8 cellular contexts compared by ENCODE assay signal in genomic region chr1:95072117-95072516, GRCh38. TPM values are rescaled to one million over a fixed set of nuclear protein-coding genes. Genes with fewer than 3 reads are reported as not detected.
DNase-seq lines count a peak whose midpoint lies in the region; ATAC-seq, FAIRE-seq and TF ChIP-seq lines count a peak whose summit lies in the region.

No MANE protein-coding gene starts in this region.

- peaks cover 0 to 2% of the 10 kb centered on the region in 2 donors for H3K36me3 Mint-ChIP-seq in activated T-cell treated with anti-CD3 and anti-CD28 coated beads, Interleukin-2, amount 50 U/mL, for 72 hours (ENCODE audit: insufficient read depth in 2 of 2)

- TF ChIP-seq CTCF in liver (IDR thresholded peaks at IDR 0.05; ENCODE audit: low read depth, low read length, missing input control), result no peak
- no peak for TF ChIP-seq CTCF in transverse colon (IDR thresholded peaks at IDR 0.05)

- H3K27ac Mint-ChIP-seq in activated T-cell treated with anti-CD3 and anti-CD28 coated beads, Interleukin-2, amount 50 U/mL, for 72 hours, result peak overlapping the region; percentile 95

- no peak for FAIRE-seq in frontal cortex (lab: Jason Lieb, UNC)
- FAIRE-seq in urothelium cell line (lab: Jason Lieb, UNC), result no peak

- no peak for TF ChIP-seq EP300 in transverse colon (IDR thresholded peaks at IDR 0.05; ENCODE audit: low read depth)

- TF ChIP-seq POLR2A in transverse colon (IDR thresholded peaks at IDR 0.05), result no peak

- no peak for ATAC-seq in activated T-cell treated with anti-CD3 and anti-CD28 coated beads, Interleukin-2, amount 50 U/mL, for 72 hours (replicated peaks in 1 of 2)

- H3K36me3 ChIP-seq in adipocyte (ENCODE audit: control insufficient read depth, insufficient read depth, low read length, severe bottlenecking) (no peaks in the 10 kb centered on the region), liver (ENCODE audit: control insufficient read depth in 4 of 4, insufficient read depth in 3 of 4, low read depth in 1 of 4, low read length in 3 of 4) (no peaks in the 10 kb centered on the region), transverse colon (no peaks in the 10 kb centered on the region)

- intact Hi-C loops in transverse colon (cut with DNase I; ENCODE audit: low total_unique reads), result no loop called here

- H3K4me1 Mint-ChIP-seq in activated T-cell treated with anti-CD3 and anti-CD28 coated beads, Interleukin-2, amount 50 U/mL, for 72 hours (ENCODE audit: low read depth), result peaks cover 17% of the 10 kb centered on the region

- H3K27ac ChIP-seq in liver (ENCODE audit: low read depth in 1 of 2, low read length in 2 of 2) (peak overlapping the region; percentile 89 to 99), transverse colon (peak overlapping the region; percentile 90 to 94 (median 92))

- no peak for TF ChIP-seq RAD21 in liver (IDR thresholded peaks at IDR 0.05)

- in situ Hi-C loops in transverse colon (cut with MboI; ENCODE audit: low pct_ligation_motif_present in 1 of 4, low pct_unique_long_range_greater_than_20kb in 1 of 4, low sequenced_read_pairs in 3 of 4), result no loop called here

- H3K9me3 Mint-ChIP-seq in activated T-cell treated with anti-CD3 and anti-CD28 coated beads, Interleukin-2, amount 50 U/mL, for 72 hours, result no peaks in the 10 kb centered on the region

- H3K4me1 ChIP-seq in adipocyte (ENCODE audit: control insufficient read depth, insufficient read depth, low read length) (peaks cover 17% of the 10 kb centered on the region), liver (ENCODE audit: control insufficient read depth in 4 of 4, insufficient read depth in 4 of 4, low read length in 3 of 4) (peaks cover 6 to 41% (median 35%) of the 10 kb centered on the region in 4 donors), transverse colon (peaks cover 0 to 51% (median 28%) of the 10 kb centered on the region in 4 donors)

- no peaks in the 10 kb centered on the region for H3K27me3 Mint-ChIP-seq in activated T-cell treated with anti-CD3 and anti-CD28 coated beads, Interleukin-2, amount 50 U/mL, for 72 hours (ENCODE audit: low read depth)

- H3K4me3 Mint-ChIP-seq in activated T-cell treated with anti-CD3 and anti-CD28 coated beads, Interleukin-2, amount 50 U/mL, for 72 hours, result peak overlapping the region; percentile 95 to 97

- 4% methylated on average over 7 of the region's 7 CpGs for WGBS in liver
- WGBS in transverse colon (ENCODE audit: low coverage in 1 of 2), 2 donors, result 4 to 13% methylated on average over 3 to 7 of the region's 7 CpGs

- no peak for DNase-seq in activated T-cell treated with anti-CD3 and anti-CD28 coated beads, Interleukin-2, amount 50 U/mL, for 72 hours
- DNase-seq in activated T-cell treated with anti-CD3 and anti-CD28 coated beads, Interleukin-2, amount 50 U/mL, for 1 hour, result no peak
- no peak for DNase-seq in adipocyte (ENCODE audit: low read depth)
- peak; percentile 28 for DNase-seq in transverse colon
- no peak for DNase-seq in stimulated activated CD4-positive, alpha-beta T cell treated with anti-CD3 and anti-CD28 coated beads, Interleukin-2, amount 100 ng/mL, for 48 hours
- no peak for DNase-seq in frontal cortex (ENCODE audit: low spot score in 2 of 2)
- DNase-seq in urothelium cell line (ENCODE audit: low spot score), result no peak

- no peaks in the 10 kb centered on the region for H3K9me3 ChIP-seq in adipocyte (ENCODE audit: control insufficient read depth, low read length)
- H3K9me3 ChIP-seq in liver (ENCODE audit: control insufficient read depth in 4 of 4, low read length in 3 of 4), result no peaks in the 10 kb centered on the region
- no peaks in the 10 kb centered on the region for H3K9me3 ChIP-seq in transverse colon

- H3K27me3 ChIP-seq in adipocyte (replicated peaks; ENCODE audit: control insufficient read depth, insufficient read depth, low read length), result no peaks in the 10 kb centered on the region
- no peaks in the 10 kb centered on the region for H3K27me3 ChIP-seq in liver (ENCODE audit: control insufficient read depth in 4 of 4, insufficient read depth in 4 of 4, low read length in 3 of 4)
- no peaks in the 10 kb centered on the region for H3K27me3 ChIP-seq in transverse colon

- H3K9ac ChIP-seq in adipocyte (ENCODE audit: low read length), result peak overlapping the region; percentile 86
- peak overlapping the region; percentile 93 to 98 for H3K9ac ChIP-seq in liver (ENCODE audit: low read depth in 1 of 2, low read length in 2 of 2)

- H3K4me3 ChIP-seq in adipocyte (ENCODE audit: low read length) (peak overlapping the region; percentile 80), liver (ENCODE audit: low read depth in 1 of 3, low read length in 3 of 3) (peak overlapping the region; percentile 58 to 100 (median 81)), transverse colon (peak overlapping the region; percentile 48 to 77 (median 58))

TF ChIP-seq in liver, 16 proteins besides CTCF, POLR2A, EP300 and RAD21:
- TF ChIP-seq HNF4A (conservative IDR thresholded peaks at IDR 0.05), result no peak
- no peak for TF ChIP-seq YY1 (IDR thresholded peaks at IDR 0.05)
- TF ChIP-seq, protein P1, sequence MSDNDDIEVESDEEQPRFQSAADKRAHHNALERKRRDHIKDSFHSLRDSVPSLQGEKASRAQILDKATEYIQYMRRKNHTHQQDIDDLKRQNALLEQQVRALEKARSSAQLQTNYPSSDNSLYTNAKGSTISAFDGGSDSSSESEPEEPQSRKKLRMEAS (IDR thresholded peaks at IDR 0.05), result no peak
- no peak for TF ChIP-seq FOXA2 (IDR thresholded peaks at IDR 0.05)

RNA-seq across cellular contexts. Expression of gene ALG14, which starts 0.6 kb away (rescaled TPM):
- 1 to 10 TPM; 3.4 to 4.1 TPM for total RNA-seq in activated T-cell treated with anti-CD3 and anti-CD28 coated beads, Interleukin-2, amount 50 U/mL, for 72 hours
- total RNA-seq in liver (1 to 10 TPM; 1.4 to 2.3 TPM), transverse colon (1 to 10 TPM in 3 of 4 donors, under 1 TPM in 1; 0.40 to 2.3 (median 2.2) TPM), frontal cortex (3.7 TPM)
- 10 to 100 TPM in 1 of 2 donors, 1 to 10 TPM in 1; 1.0 to 16.6 TPM for polyA plus RNA-seq in liver

RNA-seq across cellular contexts. Expression of gene TLCD4, which starts 45.0 kb away (rescaled TPM):
- under 1 TPM; 0.21 to 0.24 TPM for total RNA-seq in activated T-cell treated with anti-CD3 and anti-CD28 coated beads, Interleukin-2, amount 50 U/mL, for 72 hours
- total RNA-seq in liver, result 100 to 1,000 TPM in 1 of 2 donors, 10 to 100 TPM in 1; 78.6 to 131 TPM
- polyA plus RNA-seq in liver, result 10 to 100 TPM; 24.9 to 92.7 TPM
- total RNA-seq in transverse colon, result 10 to 100 TPM in 3 of 4 donors, 1 to 10 TPM in 1; 3.4 to 68.8 (median 43.5) TPM
- 15.9 TPM for total RNA-seq in frontal cortex
